Comparison of ENCODE assay signal across 31 cellular contexts in the genomic region with DNA sequence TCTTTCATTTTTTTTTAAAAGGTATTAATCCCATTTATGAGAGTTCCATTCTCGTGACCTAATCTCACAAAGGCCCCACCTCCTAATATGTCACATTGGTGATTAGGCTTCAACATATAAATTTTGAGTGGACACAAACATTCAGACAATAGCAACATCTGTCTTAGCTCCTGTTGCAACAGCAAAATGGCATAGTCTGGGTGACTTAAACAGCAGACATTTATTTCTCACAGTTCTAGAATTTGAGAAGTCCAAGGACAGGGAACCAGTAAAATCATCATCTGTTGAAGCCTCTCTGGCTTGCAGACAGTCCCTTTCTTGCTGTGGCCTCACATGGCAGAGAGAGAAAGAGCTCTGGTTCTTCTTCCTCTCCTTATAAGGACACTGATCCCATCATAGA. TPM values are rescaled to one million over a fixed set of nuclear protein-coding genes. Genes with fewer than 3 reads are reported as not detected.
"Had no signal": no experiment of that assay in that cellular context is flagged by ENCODE, and none has a peak within 500 bp of the region (broad histone marks: within the 10 kb centered on the region; RNA-seq: fewer than 3 reads in every experiment).

No MANE protein-coding gene starts in this region.

- DNase-seq: activated B cell treated with CpG ODN at 0.5 μM for 24 hours; activated CD4-positive, alpha-beta T cell treated with anti-CD3 and anti-CD28 coated beads for 48 hours; activated CD4-positive, alpha-beta T cell treated with anti-CD3 and anti-CD28 coated beads, Interleukin-2, amount 50 U/mL, for 1 hour; activated CD4-positive, alpha-beta T cell treated with anti-CD3 and anti-CD28 coated beads, Interleukin-2, amount 50 U/mL, for 48 hours; activated CD8-positive, alpha-beta memory T cell treated with anti-CD3 and anti-CD28 coated beads for 24 hours; activated CD8-positive, alpha-beta T cell treated with anti-CD3 and anti-CD28 coated beads for 36 hours; activated effector memory CD4-positive, alpha-beta T cell treated with Interleukin-2 at 50 U/mL for 16 hours; activated gamma-delta T cell treated with Interleukin-2 at 50 U/mL for 16 hours; activated naive CD4-positive, alpha-beta T cell treated with anti-CD3 and anti-CD28 coated beads for 36 hours; activated naive CD8-positive, alpha-beta T cell treated with anti-CD3 and anti-CD28 coated beads for 36 hours; activated T-cell treated with anti-CD3 and anti-CD28 coated beads, Interleukin-2, amount 50 U/mL, for 4 hours; amygdala; aorta; body of pancreas; caudate nucleus; cortex of kidney; dermis blood vessel endothelial cell; effector CD4-positive, alpha-beta T cell; effector memory CD8-positive, alpha-beta T cell; erythroblast; head of caudate nucleus; T-helper 1 cell; T-helper 17 cell; T1000; WERI-Rb-1 had no signal

- H3K4me3 ChIP-seq: body of pancreas, esophagus muscularis mucosa had no signal

- H3K9me3 ChIP-seq: body of pancreas, esophagus muscularis mucosa had no signal

- H3K27me3 ChIP-seq: body of pancreas, esophagus muscularis mucosa had no signal

- ATAC-seq: activated CD4-positive, CD25-positive, alpha-beta regulatory T cell treated with anti-CD3 and anti-CD28 coated beads, Interleukin-2, amount 50 U/mL, for 24 hours; activated CD8-positive, alpha-beta T cell treated with anti-CD3 and anti-CD28 coated beads for 36 hours; activated T-cell treated with anti-CD3 and anti-CD28 coated beads, Interleukin-2, amount 50 U/mL, for 4 hours; activated T-helper 17 cell treated with anti-CD3 and anti-CD28 coated beads, Interleukin-2, amount 50 U/mL, for 72 hours; body of pancreas; effector memory CD8-positive, alpha-beta T cell; T-helper 17 cell had no signal

- H3K27ac ChIP-seq: body of pancreas, esophagus muscularis mucosa, WERI-Rb-1 had no signal

- H3K36me3 ChIP-seq: esophagus muscularis mucosa, WERI-Rb-1 had no signal

RNA-seq across cellular contexts. Expression of gene PLSCR2, which starts 3.2 kb away (rescaled TPM):
- total RNA-seq: activated B cell treated with CpG ODN at 0.5 μM for 24 hours; activated CD8-positive, alpha-beta T cell treated with anti-CD3 and anti-CD28 coated beads for 36 hours; activated naive CD4-positive, alpha-beta T cell treated with anti-CD3 and anti-CD28 coated beads for 36 hours; activated naive CD8-positive, alpha-beta T cell treated with anti-CD3 and anti-CD28 coated beads for 36 hours; activated T-helper 17 cell treated with anti-CD3 and anti-CD28 coated beads, Interleukin-2, amount 50 U/mL, for 72 hours; body of pancreas; chondrocyte; frontal cortex; T-helper 17 cell had no signal
- polyA plus RNA-seq: aorta, fibroblast of lung had no signal
